In the genomic region with DNA sequence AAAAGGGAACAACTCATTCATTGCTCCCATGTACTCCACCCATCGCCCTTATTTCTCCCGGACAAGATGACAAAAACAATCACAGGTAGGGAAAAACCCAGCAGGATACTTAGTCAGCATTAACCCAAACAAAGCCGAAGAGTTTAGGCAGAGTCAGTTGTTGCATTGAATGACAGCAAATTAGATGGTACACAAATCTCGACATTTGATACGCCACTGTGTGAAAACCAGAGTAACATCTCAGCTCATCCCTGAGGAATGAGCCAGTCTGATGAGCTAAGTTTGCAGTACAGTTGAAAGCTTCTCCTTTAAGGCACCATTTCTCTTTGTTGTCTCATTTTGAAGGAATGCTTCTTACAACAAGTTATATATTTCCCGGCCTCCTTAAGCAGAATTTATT, we compare ENCODE assay signal across 15 cellular contexts.
A peak's percentile ranks its signal among the peaks of the same experiment; 100 is the strongest.
DNase-seq lines count a peak whose midpoint lies in the region; ATAC-seq and TF ChIP-seq lines count a peak whose summit lies in the region.
"Had no signal": no experiment of that assay in that cellular context is flagged by ENCODE, and none has a peak within 500 bp of the region (broad histone marks: within the 10 kb centered on the region; RNA-seq: fewer than 3 reads in every experiment).

No MANE protein-coding gene starts in this region.

- peaks cover 0 to 3% (median 0%) of the 10 kb centered on the region in 7 donors for H3K9me3 Mint-ChIP-seq in CD4-positive, CD25-positive, alpha-beta regulatory T cell
- no peaks in the 10 kb centered on the region for H3K9me3 Mint-ChIP-seq in activated T-helper 1 cell treated with anti-CD3 and anti-CD28 coated beads, Interleukin-12 subunit alpha, Interleukin-12 subunit beta, Interleukin-2, Interleukin-4 antibody, amounts not matched to agents 30 ng/mL and 10 ng/mL and 1 ng/mL, durations not matched to agents 14 hours and 24 hours and 36 hours
- H3K9me3 Mint-ChIP-seq in memory B cell, result no peaks in the 10 kb centered on the region
- H3K9me3 Mint-ChIP-seq in osteocyte (ENCODE audit: unreplicated experiment), result no peaks in the 10 kb centered on the region
- no peaks in the 10 kb centered on the region for H3K9me3 Mint-ChIP-seq in type B pancreatic cell

- H3K27me3 Mint-ChIP-seq in CD4-positive, CD25-positive, alpha-beta regulatory T cell, result no peaks in the 10 kb centered on the region
- peaks cover 1% of the 10 kb centered on the region for H3K27me3 Mint-ChIP-seq in activated T-helper 1 cell treated with anti-CD3 and anti-CD28 coated beads, Interleukin-12 subunit alpha, Interleukin-12 subunit beta, Interleukin-2, Interleukin-4 antibody, amounts not matched to agents 30 ng/mL and 10 ng/mL and 1 ng/mL, durations not matched to agents 14 hours and 24 hours and 36 hours (ENCODE audit: insufficient read depth)
- H3K27me3 Mint-ChIP-seq in memory B cell (no peaks in the 10 kb centered on the region), osteocyte (ENCODE audit: unreplicated experiment) (no peaks in the 10 kb centered on the region), type B pancreatic cell (peaks cover 84% of the 10 kb centered on the region)

- intact Hi-C loops in activated T-helper 1 cell treated with anti-CD3 and anti-CD28 coated beads, Interleukin-12 subunit alpha, Interleukin-12 subunit beta, Interleukin-2, Interleukin-4 antibody, amounts not matched to agents 30 ng/mL and 10 ng/mL and 1 ng/mL, durations not matched to agents 14 hours and 24 hours and 36 hours (cut with micrococcal nuclease), result loop anchor here (1.0 kb wide), 1 partner anchor 8 kb away; no protein-coding TSS in a partner anchor

- no peaks in the 10 kb centered on the region for H3K36me3 Mint-ChIP-seq in CD4-positive, CD25-positive, alpha-beta regulatory T cell
- peaks cover 1% of the 10 kb centered on the region for H3K36me3 Mint-ChIP-seq in activated T-helper 1 cell treated with anti-CD3 and anti-CD28 coated beads, Interleukin-12 subunit alpha, Interleukin-12 subunit beta, Interleukin-2, Interleukin-4 antibody, amounts not matched to agents 30 ng/mL and 10 ng/mL and 1 ng/mL, durations not matched to agents 14 hours and 24 hours and 36 hours (ENCODE audit: low read depth)
- no peaks in the 10 kb centered on the region for H3K36me3 Mint-ChIP-seq in memory B cell
- H3K36me3 Mint-ChIP-seq in osteocyte (ENCODE audit: unreplicated experiment), result no peaks in the 10 kb centered on the region
- H3K36me3 Mint-ChIP-seq in type B pancreatic cell, result no peaks in the 10 kb centered on the region

- peak overlapping the region in 2 of 3 donors; percentile 48 to 97 for H3K27ac Mint-ChIP-seq in CD4-positive, CD25-positive, alpha-beta regulatory T cell
- H3K27ac Mint-ChIP-seq in activated T-helper 1 cell treated with anti-CD3 and anti-CD28 coated beads, Interleukin-12 subunit alpha, Interleukin-12 subunit beta, Interleukin-2, Interleukin-4 antibody, amounts not matched to agents 30 ng/mL and 10 ng/mL and 1 ng/mL, durations not matched to agents 14 hours and 24 hours and 36 hours, result peak overlapping the region; percentile 23
- H3K27ac Mint-ChIP-seq in memory B cell (no peak overlapping the region), osteocyte (ENCODE audit: unreplicated experiment) (no peak overlapping the region), type B pancreatic cell (no peak overlapping the region)
- H3K27ac Mint-ChIP-seq: HFFc6 had no signal

- no peaks in the 10 kb centered on the region for H3K9me3 ChIP-seq in CD4-positive, CD25-positive, alpha-beta regulatory T cell (ENCODE audit: control insufficient read depth in 2 of 2, low read length in 2 of 2)
- H3K9me3 ChIP-seq: prostate gland, suprapubic skin had no signal

- TF ChIP-seq CTCF in osteocyte (IDR thresholded peaks at IDR 0.05) (no peak), type B pancreatic cell (conservative IDR thresholded peaks at IDR 0.05) (no peak)

- peaks cover 37 to 96% (median 64%) of the 10 kb centered on the region in 4 donors for H3K4me1 Mint-ChIP-seq in CD4-positive, CD25-positive, alpha-beta regulatory T cell
- H3K4me1 Mint-ChIP-seq in activated T-helper 1 cell treated with anti-CD3 and anti-CD28 coated beads, Interleukin-12 subunit alpha, Interleukin-12 subunit beta, Interleukin-2, Interleukin-4 antibody, amounts not matched to agents 30 ng/mL and 10 ng/mL and 1 ng/mL, durations not matched to agents 14 hours and 24 hours and 36 hours (ENCODE audit: low read depth), result peaks cover 86% of the 10 kb centered on the region
- H3K4me1 Mint-ChIP-seq in memory B cell (peaks cover 55% of the 10 kb centered on the region), osteocyte (ENCODE audit: unreplicated experiment) (peaks cover 22% of the 10 kb centered on the region), type B pancreatic cell (ENCODE audit: unreplicated experiment) (peaks cover 22% of the 10 kb centered on the region)

- peak overlapping the region in 2 of 4 donors; percentile 10 to 24 for H3K4me3 Mint-ChIP-seq in CD4-positive, CD25-positive, alpha-beta regulatory T cell
- H3K4me3 Mint-ChIP-seq in activated T-helper 1 cell treated with anti-CD3 and anti-CD28 coated beads, Interleukin-12 subunit alpha, Interleukin-12 subunit beta, Interleukin-2, Interleukin-4 antibody, amounts not matched to agents 30 ng/mL and 10 ng/mL and 1 ng/mL, durations not matched to agents 14 hours and 24 hours and 36 hours, result peak overlapping the region; percentile 22
- H3K4me3 Mint-ChIP-seq in memory B cell (peak overlapping the region; percentile 11), osteocyte (ENCODE audit: unreplicated experiment) (no peak overlapping the region), type B pancreatic cell (no peak overlapping the region)
- H3K4me3 Mint-ChIP-seq: HFFc6 had no signal

- H3K4me1 ChIP-seq in CD4-positive, CD25-positive, alpha-beta regulatory T cell (ENCODE audit: control insufficient read depth, insufficient read depth, low read length, poor library complexity, severe bottlenecking), result peaks cover 39% of the 10 kb centered on the region
- H3K4me1 ChIP-seq: prostate gland had no signal

- no peaks in the 10 kb centered on the region for H3K36me3 ChIP-seq in CD4-positive, CD25-positive, alpha-beta regulatory T cell (ENCODE audit: control insufficient read depth, insufficient read depth, low read length)
- H3K36me3 ChIP-seq: prostate gland, suprapubic skin had no signal

- ATAC-seq in CD4-positive, CD25-positive, alpha-beta regulatory T cell (ENCODE audit: low read depth in 2 of 2), result no peak
- ATAC-seq in memory B cell (ENCODE audit: low read depth), result no peak

- H3K27me3 ChIP-seq in CD4-positive, CD25-positive, alpha-beta regulatory T cell (ENCODE audit: control insufficient read depth, insufficient read depth, low read length), result no peaks in the 10 kb centered on the region
- H3K27me3 ChIP-seq: suprapubic skin had no signal

- no peak for DNase-seq in CD4-positive, CD25-positive, alpha-beta regulatory T cell
- DNase-seq in EL (peak; percentile 16), memory B cell (ENCODE audit: low spot score in 2 of 2) (no peak), osteocyte (ENCODE audit: extremely low spot score, unreplicated experiment) (no peak), activated gamma-delta T cell treated with Interleukin-2 at 50 U/mL for 16 hours (no peak), type B pancreatic cell (ENCODE audit: extremely low spot score, unreplicated experiment) (no peak)
- DNase-seq in activated T-helper 1 cell treated with anti-CD3 and anti-CD28 coated beads, Interleukin-12 subunit alpha, Interleukin-12 subunit beta, Interleukin-2, Interleukin-4 antibody, amounts not matched to agents 30 ng/mL and 10 ng/mL and 1 ng/mL, durations not matched to agents 14 hours and 24 hours and 36 hours (ENCODE audit: low spot score), result no peak
- no peak for DNase-seq in stimulated activated CD8-positive, alpha-beta memory T cell treated with anti-CD3 and anti-CD28 coated beads, Interleukin-4, amount 100 ng/mL, for 48 hours
- DNase-seq: HFFc6, KG1, NCI-H1417, NCI-H446 had no signal

- H3K4me3 ChIP-seq in CD4-positive, CD25-positive, alpha-beta regulatory T cell (ENCODE audit: low read depth, low read length), result no peak overlapping the region
- H3K4me3 ChIP-seq: prostate gland, suprapubic skin had no signal

- no peak overlapping the region for H3K27ac ChIP-seq in CD4-positive, CD25-positive, alpha-beta regulatory T cell (ENCODE audit: insufficient read depth, low read length, poor library complexity, severe bottlenecking)
- H3K27ac ChIP-seq: epithelial cell of prostate, prostate gland, suprapubic skin had no signal

Comparison
In these comparisons a context has a peak if more than half of its experiments do, and no peak if none do; other contexts are left out.
1. H3K27ac Mint-ChIP-seq: peak in CD4-positive, CD25-positive, alpha-beta regulatory T cell (2 of 3) and activated T-helper 1 cell treated with anti-CD3 and anti-CD28 coated beads, Interleukin-12 subunit alpha, Interleukin-12 subunit beta, Interleukin-2, Interleukin-4 antibody, amounts not matched to agents 30 ng/mL and 10 ng/mL and 1 ng/mL, durations not matched to agents 14 hours and 24 hours and 36 hours (single experiment); none in memory B cell (single experiment), osteocyte (single experiment) and type B pancreatic cell (single experiment).
2. H3K4me3 Mint-ChIP-seq: peak in activated T-helper 1 cell treated with anti-CD3 and anti-CD28 coated beads, Interleukin-12 subunit alpha, Interleukin-12 subunit beta, Interleukin-2, Interleukin-4 antibody, amounts not matched to agents 30 ng/mL and 10 ng/mL and 1 ng/mL, durations not matched to agents 14 hours and 24 hours and 36 hours (single experiment) and memory B cell (single experiment); none in osteocyte (single experiment) and type B pancreatic cell (single experiment).